Comparison of ENCODE assay signal across 22 cellular contexts in the genomic region with DNA sequence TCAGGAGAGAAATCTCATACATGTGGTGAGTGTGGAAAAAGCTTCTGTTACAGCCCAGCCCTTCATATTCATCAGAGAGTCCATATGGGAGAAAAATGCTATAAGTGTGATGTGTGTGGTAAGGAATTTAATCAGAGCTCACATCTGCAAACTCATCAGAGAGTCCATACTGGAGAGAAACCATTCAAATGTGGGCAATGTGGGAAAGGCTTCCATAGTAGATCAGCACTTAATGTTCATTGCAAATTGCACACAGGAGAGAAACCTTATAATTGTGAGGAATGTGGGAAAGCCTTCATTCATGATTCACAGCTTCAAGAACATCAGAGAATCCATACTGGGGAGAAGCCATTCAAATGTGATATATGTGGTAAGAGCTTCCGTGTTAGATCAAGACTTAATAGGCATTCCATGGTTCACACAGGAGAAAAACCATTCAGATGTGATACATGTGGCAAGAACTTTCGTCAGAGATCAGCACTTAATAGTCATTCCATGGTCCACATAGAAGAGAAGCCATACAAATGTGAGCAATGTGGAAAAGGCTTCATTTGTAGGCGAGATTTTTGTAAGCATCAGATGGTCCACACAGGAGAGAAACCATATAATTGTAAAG. TPM values are rescaled to one million over a fixed set of nuclear protein-coding genes. Genes with fewer than 3 reads are reported as not detected.
A peak's percentile ranks its signal among the peaks of the same experiment; 100 is the strongest.
DNase-seq lines count a peak whose midpoint lies in the region; ATAC-seq and TF ChIP-seq lines count a peak whose summit lies in the region.
"Had no signal": no experiment of that assay in that cellular context is flagged by ENCODE, and none has a peak within 500 bp of the region (broad histone marks: within the 10 kb centered on the region; RNA-seq: fewer than 3 reads in every experiment).

No MANE protein-coding gene starts in this region.

- H3K9me3 ChIP-seq in skeletal muscle satellite cell (replicated peaks; ENCODE audit: low read length), result peaks cover 54% of the 10 kb centered on the region
- H3K9me3 ChIP-seq: BE2C had no signal

- ATAC-seq in GM18868 (IDR thresholded peaks at IDR 0.05; ENCODE audit: unreplicated experiment), result no peak
- ATAC-seq in HG03460 (IDR thresholded peaks at IDR 0.05; ENCODE audit: unreplicated experiment), result no peak
- no peak for ATAC-seq in HG03280 (IDR thresholded peaks at IDR 0.05; ENCODE audit: unreplicated experiment)
- ATAC-seq: effector memory CD8-positive, alpha-beta T cell; esophagus mucosa; left lung; natural killer cell treated with Interleukin-12 subunit alpha and Interleukin-12 subunit beta and Interleukin-15 and Interleukin-18, amount 100 ng/mL, for 72 hours had no signal

- H3K27me3 ChIP-seq in skeletal muscle satellite cell (ENCODE audit: control insufficient read depth, insufficient read depth, low read length), result no peaks in the 10 kb centered on the region
- H3K27me3 ChIP-seq: BE2C, left lung, thyroid gland had no signal

- H3K9ac ChIP-seq in skeletal muscle satellite cell (ENCODE audit: low read depth, low read length), result no peak overlapping the region

- TF ChIP-seq CTCF in fibroblast of mammary gland (conservative IDR thresholded peaks at IDR 0.05; ENCODE audit: control insufficient read depth, insufficient read depth, low read depth, low read length), result no peak

- no peak overlapping the region for H3K4me3 ChIP-seq in fibroblast of mammary gland (ENCODE audit: control insufficient read depth, low read depth, low read length)
- peak overlapping the region; percentile 11 for H3K4me3 ChIP-seq in skeletal muscle satellite cell (ENCODE audit: low read length)
- H3K4me3 ChIP-seq: HAP-1, left lung, skin epidermis, thyroid gland had no signal

- no peak overlapping the region for H3K4me2 ChIP-seq in skeletal muscle satellite cell (ENCODE audit: low read length)

- H3K4me1 ChIP-seq in skeletal muscle satellite cell (ENCODE audit: control insufficient read depth, insufficient read depth, low read length), result no peaks in the 10 kb centered on the region
- H3K4me1 ChIP-seq: BE2C, HAP-1, left lung, thyroid gland had no signal

- DNase-seq in ELR (ENCODE audit: low read depth), result peak; percentile 8
- DNase-seq in amniotic epithelial cell (ENCODE audit: low read depth), result peak; percentile 26
- peak; percentile 14 for DNase-seq in fibroblast of mammary gland (ENCODE audit: low read depth)
- DNase-seq in activated T-cell treated with anti-CD3 and anti-CD28 coated beads for 4 hours, result no peak
- DNase-seq: activated CD4-positive, alpha-beta T cell treated with anti-CD3 and anti-CD28 coated beads for 4 hours; BE2C; effector memory CD8-positive, alpha-beta T cell; hypothalamus; left lung; NCI-H1092; NCI-H187 treated with DMSO at 0.1 percent for 48 hours; NCI-H526; SHP77 treated with DMSO at 0.1 percent for 48 hours; thyroid gland had no signal

- peaks cover 64% of the 10 kb centered on the region for H3K36me3 ChIP-seq in skeletal muscle satellite cell (ENCODE audit: insufficient read depth, low read length)

RNA-seq across cellular contexts. Expression of a gene that starts 15.2 kb away (rescaled TPM):
- total RNA-seq in skeletal muscle satellite cell (2012; rRNA removed), result 4.8 and 5.5 TPM in 2 replicates

RNA-seq across cellular contexts. Expression of a gene that starts 17.8 kb away (rescaled TPM):
- total RNA-seq in skeletal muscle satellite cell (2012; rRNA removed), result 4.3 and 5.5 TPM in 2 replicates

RNA-seq across cellular contexts. Expression of a gene that starts 31.1 kb away (rescaled TPM):
- 10.5 and 11.7 TPM in 2 replicates for total RNA-seq in skeletal muscle satellite cell (2012; rRNA removed)

RNA-seq across cellular contexts. Expression of a gene that starts 36.6 kb away (rescaled TPM):
- 1.7 and 2.5 TPM in 2 replicates for total RNA-seq in skeletal muscle satellite cell (2012; rRNA removed)

RNA-seq across cellular contexts. Expression of a gene that starts 59.0 kb away (rescaled TPM):
- 4.1 and 5.2 TPM in 2 replicates for total RNA-seq in skeletal muscle satellite cell (2012; rRNA removed)
